ENCODE assay signal across 1 cellular context in the genomic region with DNA sequence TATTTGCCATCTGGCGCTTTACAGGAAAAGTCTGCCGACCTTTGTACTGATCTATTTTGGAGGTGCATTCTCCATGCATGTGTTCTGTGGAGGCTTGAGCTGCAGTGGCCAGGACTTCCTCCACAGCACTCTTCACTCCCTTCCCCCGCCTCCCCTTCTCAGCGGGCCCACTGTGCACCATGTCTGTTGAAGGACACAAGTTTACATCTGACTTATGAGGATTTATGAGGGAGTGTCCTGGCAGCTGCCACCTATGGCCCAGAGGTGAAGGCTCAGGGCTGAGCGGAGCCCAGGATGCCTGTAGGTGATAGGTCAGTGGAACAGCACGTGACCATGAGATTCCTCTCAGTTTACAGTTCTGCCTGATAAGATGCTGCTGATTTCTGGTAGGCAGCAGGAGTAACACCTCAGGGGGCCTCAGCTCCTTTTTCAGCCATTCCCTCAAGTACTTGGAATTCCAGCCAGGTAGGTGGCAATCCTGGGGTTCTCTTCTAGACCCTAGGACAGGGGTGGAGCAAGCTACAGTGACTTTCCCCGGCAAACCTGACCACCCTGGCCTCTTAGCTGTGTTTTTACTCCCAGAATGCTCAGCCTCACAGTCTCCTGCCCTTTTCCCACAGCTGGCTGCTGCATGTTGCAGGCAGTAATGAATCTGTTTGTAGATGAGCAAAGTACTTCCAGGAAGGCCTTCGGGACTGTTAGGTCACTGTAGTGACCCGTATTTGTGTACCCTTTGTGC.
TF ChIP-seq lines count a peak whose summit lies in the region.

No MANE protein-coding gene starts in this region.

TF ChIP-seq in HepG2, 621 proteins besides CTCF, POLR2A, EP300 and RAD21 (continued from another document and continues in another):
- TF ChIP-seq, protein P1, sequence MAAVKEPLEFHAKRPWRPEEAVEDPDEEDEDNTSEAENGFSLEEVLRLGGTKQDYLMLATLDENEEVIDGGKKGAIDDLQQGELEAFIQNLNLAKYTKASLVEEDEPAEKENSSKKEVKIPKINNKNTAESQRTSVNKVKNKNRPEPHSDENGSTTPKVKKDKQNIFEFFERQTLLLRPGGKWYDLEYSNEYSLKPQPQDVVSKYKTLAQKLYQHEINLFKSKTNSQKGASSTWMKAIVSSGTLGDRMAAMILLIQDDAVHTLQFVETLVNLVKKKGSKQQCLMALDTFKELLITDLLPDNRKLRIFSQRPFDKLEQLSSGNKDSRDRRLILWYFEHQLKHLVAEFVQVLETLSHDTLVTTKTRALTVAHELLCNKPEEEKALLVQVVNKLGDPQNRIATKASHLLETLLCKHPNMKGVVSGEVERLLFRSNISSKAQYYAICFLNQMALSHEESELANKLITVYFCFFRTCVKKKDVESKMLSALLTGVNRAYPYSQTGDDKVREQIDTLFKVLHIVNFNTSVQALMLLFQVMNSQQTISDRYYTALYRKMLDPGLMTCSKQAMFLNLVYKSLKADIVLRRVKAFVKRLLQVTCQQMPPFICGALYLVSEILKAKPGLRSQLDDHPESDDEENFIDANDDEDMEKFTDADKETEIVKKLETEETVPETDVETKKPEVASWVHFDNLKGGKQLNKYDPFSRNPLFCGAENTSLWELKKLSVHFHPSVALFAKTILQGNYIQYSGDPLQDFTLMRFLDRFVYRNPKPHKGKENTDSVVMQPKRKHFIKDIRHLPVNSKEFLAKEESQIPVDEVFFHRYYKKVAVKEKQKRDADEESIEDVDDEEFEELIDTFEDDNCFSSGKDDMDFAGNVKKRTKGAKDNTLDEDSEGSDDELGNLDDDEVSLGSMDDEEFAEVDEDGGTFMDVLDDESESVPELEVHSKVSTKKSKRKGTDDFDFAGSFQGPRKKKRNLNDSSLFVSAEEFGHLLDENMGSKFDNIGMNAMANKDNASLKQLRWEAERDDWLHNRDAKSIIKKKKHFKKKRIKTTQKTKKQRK (IDR thresholded peaks at IDR 0.05; ENCODE audit: low read length) = no peak
- TF ChIP-seq ARID2 (CRISPR knock-in tag; IDR thresholded peaks at IDR 0.05; ENCODE audit: borderline replicate concordance) (no peak), ZNF563 (CRISPR knock-in tag; IDR thresholded peaks at IDR 0.05) (0 out of 2 replicates have a peak, but pooled peaks have one; percentile 61), ZNF761 (CRISPR knock-in tag; conservative IDR thresholded peaks at IDR 0.05) (0 out of 2 replicates have a peak, but pooled peaks have one; percentile 29), SOX13 (IDR thresholded peaks at IDR 0.05) (peak; percentile 32), SOX13 (CRISPR knock-in tag; conservative IDR thresholded peaks at IDR 0.05 in 1 of 2, IDR thresholded peaks at IDR 0.05 in 1 of 2) (peak in 1 of 2 experiments; percentile 76; a peak in 2 of 4 replicates), ZEB1 (IDR thresholded peaks at IDR 0.05; ENCODE audit: insufficient replicate concordance, low read depth) (no peak), ZNF543 (CRISPR knock-in tag; IDR thresholded peaks at IDR 0.05) (peak; percentile 84), NRL (CRISPR knock-in tag; IDR thresholded peaks at IDR 0.05; ENCODE audit: borderline replicate concordance) (no peak), SSRP1 (CRISPR knock-in tag; IDR thresholded peaks at IDR 0.05) (no peak), ZNF713 (CRISPR knock-in tag; IDR thresholded peaks at IDR 0.05) (no peak), FOXA1 (IDR thresholded peaks at IDR 0.05) (no peak), FOXA1 (CRISPR knock-in tag; IDR thresholded peaks at IDR 0.05) (peak; percentile 51; the same call in 1 of the 2 replicates), ZNF567 (CRISPR knock-in tag; IDR thresholded peaks at IDR 0.05; ENCODE audit: borderline replicate concordance) (no peak), HDAC1 (CRISPR knock-in tag; IDR thresholded peaks at IDR 0.05) (peak; percentile 45), ZNF615 (CRISPR knock-in tag; IDR thresholded peaks at IDR 0.05; ENCODE audit: borderline replicate concordance) (no peak), RXRA (CRISPR knock-in tag; IDR thresholded peaks at IDR 0.05) (peak; percentile 92), YY1 (IDR thresholded peaks at IDR 0.05; ENCODE audit: insufficient read depth, insufficient replicate concordance, low read depth, low read length) (peak; percentile 29), NFE2 (CRISPR knock-in tag; IDR thresholded peaks at IDR 0.05) (no peak), NONO (IDR thresholded peaks at IDR 0.05) (no peak), NONO (CRISPR knock-in tag; conservative IDR thresholded peaks at IDR 0.05) (peak; percentile 66; the same call in 1 of the 2 replicates), HOXA9 (CRISPR knock-in tag; IDR thresholded peaks at IDR 0.05; ENCODE audit: borderline replicate concordance) (peak; percentile 72; the same call in 1 of the 2 replicates), ZNF510 (CRISPR knock-in tag; IDR thresholded peaks at IDR 0.05; ENCODE audit: low read depth) (peak; percentile 37; the same call in 1 of the 2 replicates), HOXA5 (CRISPR knock-in tag; IDR thresholded peaks at IDR 0.05) (no peak)
- TF ChIP-seq, protein P2, sequence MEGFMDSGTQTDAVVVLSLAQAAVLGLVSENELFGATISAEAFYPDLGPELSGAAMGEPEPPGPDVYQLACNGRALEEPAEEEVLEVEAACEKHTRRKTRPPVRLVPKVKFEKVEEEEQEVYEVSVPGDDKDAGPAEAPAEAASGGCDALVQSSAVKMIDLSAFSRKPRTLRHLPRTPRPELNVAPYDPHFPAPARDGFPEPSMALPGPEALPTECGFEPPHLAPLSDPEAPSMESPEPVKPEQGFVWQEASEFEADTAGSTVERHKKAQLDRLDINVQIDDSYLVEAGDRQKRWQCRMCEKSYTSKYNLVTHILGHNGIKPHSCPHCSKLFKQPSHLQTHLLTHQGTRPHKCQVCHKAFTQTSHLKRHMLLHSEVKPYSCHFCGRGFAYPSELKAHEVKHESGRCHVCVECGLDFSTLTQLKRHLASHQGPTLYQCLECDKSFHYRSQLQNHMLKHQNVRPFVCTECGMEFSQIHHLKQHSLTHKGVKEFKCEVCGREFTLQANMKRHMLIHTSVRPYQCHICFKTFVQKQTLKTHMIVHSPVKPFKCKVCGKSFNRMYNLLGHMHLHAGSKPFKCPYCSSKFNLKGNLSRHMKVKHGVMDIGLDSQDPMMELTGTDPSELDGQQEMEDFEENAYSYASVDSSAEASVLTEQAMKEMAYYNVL (CRISPR knock-in tag; IDR thresholded peaks at IDR 0.05; ENCODE audit: borderline replicate concordance) = peak; percentile 84; the same call in 1 of the 2 replicates
- TF ChIP-seq, protein P3, sequence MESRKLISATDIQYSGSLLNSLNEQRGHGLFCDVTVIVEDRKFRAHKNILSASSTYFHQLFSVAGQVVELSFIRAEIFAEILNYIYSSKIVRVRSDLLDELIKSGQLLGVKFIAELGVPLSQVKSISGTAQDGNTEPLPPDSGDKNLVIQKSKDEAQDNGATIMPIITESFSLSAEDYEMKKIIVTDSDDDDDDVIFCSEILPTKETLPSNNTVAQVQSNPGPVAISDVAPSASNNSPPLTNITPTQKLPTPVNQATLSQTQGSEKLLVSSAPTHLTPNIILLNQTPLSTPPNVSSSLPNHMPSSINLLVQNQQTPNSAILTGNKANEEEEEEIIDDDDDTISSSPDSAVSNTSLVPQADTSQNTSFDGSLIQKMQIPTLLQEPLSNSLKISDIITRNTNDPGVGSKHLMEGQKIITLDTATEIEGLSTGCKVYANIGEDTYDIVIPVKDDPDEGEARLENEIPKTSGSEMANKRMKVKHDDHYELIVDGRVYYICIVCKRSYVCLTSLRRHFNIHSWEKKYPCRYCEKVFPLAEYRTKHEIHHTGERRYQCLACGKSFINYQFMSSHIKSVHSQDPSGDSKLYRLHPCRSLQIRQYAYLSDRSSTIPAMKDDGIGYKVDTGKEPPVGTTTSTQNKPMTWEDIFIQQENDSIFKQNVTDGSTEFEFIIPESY (CRISPR knock-in tag; IDR thresholded peaks at IDR 0.05) = no peak
- TF ChIP-seq, protein P4, sequence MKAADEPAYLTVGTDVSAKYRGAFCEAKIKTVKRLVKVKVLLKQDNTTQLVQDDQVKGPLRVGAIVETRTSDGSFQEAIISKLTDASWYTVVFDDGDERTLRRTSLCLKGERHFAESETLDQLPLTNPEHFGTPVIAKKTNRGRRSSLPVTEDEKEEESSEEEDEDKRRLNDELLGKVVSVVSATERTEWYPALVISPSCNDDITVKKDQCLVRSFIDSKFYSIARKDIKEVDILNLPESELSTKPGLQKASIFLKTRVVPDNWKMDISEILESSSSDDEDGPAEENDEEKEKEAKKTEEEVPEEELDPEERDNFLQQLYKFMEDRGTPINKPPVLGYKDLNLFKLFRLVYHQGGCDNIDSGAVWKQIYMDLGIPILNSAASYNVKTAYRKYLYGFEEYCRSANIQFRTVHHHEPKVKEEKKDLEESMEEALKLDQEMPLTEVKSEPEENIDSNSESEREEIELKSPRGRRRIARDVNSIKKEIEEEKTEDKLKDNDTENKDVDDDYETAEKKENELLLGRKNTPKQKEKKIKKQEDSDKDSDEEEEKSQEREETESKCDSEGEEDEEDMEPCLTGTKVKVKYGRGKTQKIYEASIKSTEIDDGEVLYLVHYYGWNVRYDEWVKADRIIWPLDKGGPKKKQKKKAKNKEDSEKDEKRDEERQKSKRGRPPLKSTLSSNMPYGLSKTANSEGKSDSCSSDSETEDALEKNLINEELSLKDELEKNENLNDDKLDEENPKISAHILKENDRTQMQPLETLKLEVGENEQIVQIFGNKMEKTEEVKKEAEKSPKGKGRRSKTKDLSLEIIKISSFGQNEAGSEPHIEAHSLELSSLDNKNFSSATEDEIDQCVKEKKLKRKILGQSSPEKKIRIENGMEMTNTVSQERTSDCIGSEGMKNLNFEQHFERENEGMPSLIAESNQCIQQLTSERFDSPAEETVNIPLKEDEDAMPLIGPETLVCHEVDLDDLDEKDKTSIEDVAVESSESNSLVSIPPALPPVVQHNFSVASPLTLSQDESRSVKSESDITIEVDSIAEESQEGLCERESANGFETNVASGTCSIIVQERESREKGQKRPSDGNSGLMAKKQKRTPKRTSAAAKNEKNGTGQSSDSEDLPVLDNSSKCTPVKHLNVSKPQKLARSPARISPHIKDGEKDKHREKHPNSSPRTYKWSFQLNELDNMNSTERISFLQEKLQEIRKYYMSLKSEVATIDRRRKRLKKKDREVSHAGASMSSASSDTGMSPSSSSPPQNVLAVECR (CRISPR knock-in tag; IDR thresholded peaks at IDR 0.05; ENCODE audit: borderline replicate concordance) = peak; percentile 66; the same call in 1 of the 2 replicates
- TF ChIP-seq, protein P5, sequence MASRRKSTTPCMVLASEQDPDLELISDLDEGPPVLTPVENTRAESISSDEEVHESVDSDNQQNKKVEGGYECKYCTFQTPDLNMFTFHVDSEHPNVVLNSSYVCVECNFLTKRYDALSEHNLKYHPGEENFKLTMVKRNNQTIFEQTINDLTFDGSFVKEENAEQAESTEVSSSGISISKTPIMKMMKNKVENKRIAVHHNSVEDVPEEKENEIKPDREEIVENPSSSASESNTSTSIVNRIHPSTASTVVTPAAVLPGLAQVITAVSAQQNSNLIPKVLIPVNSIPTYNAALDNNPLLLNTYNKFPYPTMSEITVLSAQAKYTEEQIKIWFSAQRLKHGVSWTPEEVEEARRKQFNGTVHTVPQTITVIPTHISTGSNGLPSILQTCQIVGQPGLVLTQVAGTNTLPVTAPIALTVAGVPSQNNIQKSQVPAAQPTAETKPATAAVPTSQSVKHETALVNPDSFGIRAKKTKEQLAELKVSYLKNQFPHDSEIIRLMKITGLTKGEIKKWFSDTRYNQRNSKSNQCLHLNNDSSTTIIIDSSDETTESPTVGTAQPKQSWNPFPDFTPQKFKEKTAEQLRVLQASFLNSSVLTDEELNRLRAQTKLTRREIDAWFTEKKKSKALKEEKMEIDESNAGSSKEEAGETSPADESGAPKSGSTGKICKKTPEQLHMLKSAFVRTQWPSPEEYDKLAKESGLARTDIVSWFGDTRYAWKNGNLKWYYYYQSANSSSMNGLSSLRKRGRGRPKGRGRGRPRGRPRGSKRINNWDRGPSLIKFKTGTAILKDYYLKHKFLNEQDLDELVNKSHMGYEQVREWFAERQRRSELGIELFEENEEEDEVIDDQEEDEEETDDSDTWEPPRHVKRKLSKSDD (CRISPR knock-in tag; IDR thresholded peaks at IDR 0.05; ENCODE audit: low read depth) = 0 out of 2 replicates have a peak, but pooled peaks have one; percentile 63
- TF ChIP-seq, protein P6, sequence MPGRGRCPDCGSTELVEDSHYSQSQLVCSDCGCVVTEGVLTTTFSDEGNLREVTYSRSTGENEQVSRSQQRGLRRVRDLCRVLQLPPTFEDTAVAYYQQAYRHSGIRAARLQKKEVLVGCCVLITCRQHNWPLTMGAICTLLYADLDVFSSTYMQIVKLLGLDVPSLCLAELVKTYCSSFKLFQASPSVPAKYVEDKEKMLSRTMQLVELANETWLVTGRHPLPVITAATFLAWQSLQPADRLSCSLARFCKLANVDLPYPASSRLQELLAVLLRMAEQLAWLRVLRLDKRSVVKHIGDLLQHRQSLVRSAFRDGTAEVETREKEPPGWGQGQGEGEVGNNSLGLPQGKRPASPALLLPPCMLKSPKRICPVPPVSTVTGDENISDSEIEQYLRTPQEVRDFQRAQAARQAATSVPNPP (CRISPR knock-in tag; IDR thresholded peaks at IDR 0.05) = no peak
- TF ChIP-seq, protein P7, sequence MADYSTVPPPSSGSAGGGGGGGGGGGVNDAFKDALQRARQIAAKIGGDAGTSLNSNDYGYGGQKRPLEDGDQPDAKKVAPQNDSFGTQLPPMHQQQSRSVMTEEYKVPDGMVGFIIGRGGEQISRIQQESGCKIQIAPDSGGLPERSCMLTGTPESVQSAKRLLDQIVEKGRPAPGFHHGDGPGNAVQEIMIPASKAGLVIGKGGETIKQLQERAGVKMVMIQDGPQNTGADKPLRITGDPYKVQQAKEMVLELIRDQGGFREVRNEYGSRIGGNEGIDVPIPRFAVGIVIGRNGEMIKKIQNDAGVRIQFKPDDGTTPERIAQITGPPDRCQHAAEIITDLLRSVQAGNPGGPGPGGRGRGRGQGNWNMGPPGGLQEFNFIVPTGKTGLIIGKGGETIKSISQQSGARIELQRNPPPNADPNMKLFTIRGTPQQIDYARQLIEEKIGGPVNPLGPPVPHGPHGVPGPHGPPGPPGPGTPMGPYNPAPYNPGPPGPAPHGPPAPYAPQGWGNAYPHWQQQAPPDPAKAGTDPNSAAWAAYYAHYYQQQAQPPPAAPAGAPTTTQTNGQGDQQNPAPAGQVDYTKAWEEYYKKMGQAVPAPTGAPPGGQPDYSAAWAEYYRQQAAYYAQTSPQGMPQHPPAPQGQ (CRISPR knock-in tag; IDR thresholded peaks at IDR 0.05; ENCODE audit: borderline replicate concordance) = no peak
